In the genomic region with DNA sequence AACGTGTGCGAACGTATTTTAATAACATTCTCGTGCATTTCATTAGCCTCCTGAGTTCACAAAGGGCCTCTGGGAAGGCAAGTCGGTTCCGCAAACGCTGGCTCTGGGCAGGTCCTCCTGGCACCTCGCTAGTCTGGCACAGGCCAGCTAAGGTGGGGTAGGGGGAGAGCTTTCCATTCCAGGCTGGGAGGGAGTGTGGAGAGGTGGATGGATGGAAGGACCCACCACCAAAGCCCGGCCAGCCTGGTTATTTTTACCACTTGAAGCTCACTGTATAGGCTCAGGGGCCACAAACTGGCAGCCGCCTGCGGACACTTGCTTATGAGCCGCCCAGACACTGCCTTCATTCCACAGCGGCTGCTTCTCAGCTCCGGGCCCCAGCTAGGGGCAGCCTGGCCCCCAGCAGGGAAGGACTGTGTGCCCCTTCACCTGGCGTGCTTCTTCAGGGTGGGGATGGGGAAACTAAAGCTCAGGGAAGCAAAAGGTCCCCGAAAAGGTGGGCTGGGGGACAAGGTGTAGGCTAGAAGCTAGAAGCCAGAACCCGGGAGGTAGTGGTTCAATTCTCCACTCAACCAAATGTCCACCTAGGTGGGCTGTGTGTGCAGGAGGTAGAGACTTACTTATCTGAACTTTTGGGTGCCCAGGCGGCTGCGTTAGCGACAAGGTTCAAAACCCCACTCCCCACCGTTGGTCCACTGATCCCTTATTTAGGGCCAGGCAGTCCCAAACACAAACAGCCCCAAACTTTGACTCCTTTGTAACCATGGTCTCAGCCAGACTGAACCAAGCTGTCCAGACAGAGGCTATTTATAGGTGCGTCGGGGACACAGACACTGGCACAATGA, we compare ENCODE assay signal across 9 cellular contexts. TPM values are rescaled to one million over a fixed set of nuclear protein-coding genes. Genes with fewer than 3 reads are reported as not detected.
DNase-seq lines count a peak whose midpoint lies in the region; ATAC-seq and TF ChIP-seq lines count a peak whose summit lies in the region.
"Had no signal": no experiment of that assay in that cellular context is flagged by ENCODE, and none has a peak within 500 bp of the region (broad histone marks: within the 10 kb centered on the region; RNA-seq: fewer than 3 reads in every experiment).

No MANE protein-coding gene starts in this region.

- peaks cover 53% of the 10 kb centered on the region for H3K27me3 Mint-ChIP-seq in activated CD8-positive, alpha-beta memory T cell treated with anti-CD3 and anti-CD28 coated beads, Interleukin-2, amount 10 ng/mL, durations not matched to agents 7 days and 5 days
- H3K27me3 Mint-ChIP-seq in central memory CD8-positive, alpha-beta T cell, result peaks cover 50% of the 10 kb centered on the region

- no peak for ATAC-seq in activated CD8-positive, alpha-beta memory T cell treated with anti-CD3 and anti-CD28 coated beads, Interleukin-2, amount 10 ng/mL, durations not matched to agents 7 days and 5 days
- no peak for ATAC-seq in central memory CD8-positive, alpha-beta T cell (replicated peaks; ENCODE audit: extremely low read depth, poor library complexity, severe bottlenecking)
- ATAC-seq in upper lobe of left lung (ENCODE audit: low FRiP score in 2 of 2) (no peak), HG03280 (IDR thresholded peaks at IDR 0.05; ENCODE audit: unreplicated experiment) (no peak)

- peak overlapping the region; percentile 36 for H2BK5ac ChIP-seq in mesendoderm (ENCODE audit: low read length)

- peak overlapping the region; percentile 90 for H3K4me3 ChIP-seq in mesendoderm (ENCODE audit: low read length)
- peak overlapping the region in 3 of 4 donors; percentile 67 to 88 (median 70) for H3K4me3 ChIP-seq in upper lobe of left lung

- CTCF ChIA-PET in activated CD8-positive, alpha-beta memory T cell treated with anti-CD3 and anti-CD28 coated beads, Interleukin-2, amount 10 ng/mL, durations not matched to agents 7 days and 5 days (lab: Charles Lee), result interaction anchor here (1.2 kb wide), 1 partner anchor 9 kb away, joined by 3 read pairs; no protein-coding TSS in a partner anchor

- no peak for DNase-seq in activated CD8-positive, alpha-beta memory T cell treated with anti-CD3 and anti-CD28 coated beads, Interleukin-2, amount 10 ng/mL, durations not matched to agents 7 days and 5 days
- DNase-seq in activated CD8-positive, alpha-beta memory T cell treated with anti-CD3 and anti-CD28 coated beads, Interleukin-2, amount 50 U/mL, for 4 hours, result no peak
- no peak for DNase-seq in central memory CD8-positive, alpha-beta T cell (ENCODE audit: low spot score in 2 of 2)
- DNase-seq in mesendoderm (no peak), upper lobe of left lung (peak in 1 of 2 donors; percentile 51), AG08395 (ENCODE audit: low spot score) (no peak)
- no peak for DNase-seq in stimulated activated CD4-positive, alpha-beta T cell treated with anti-CD3 and anti-CD28 coated beads, Interleukin-2, amount 100 ng/mL, for 48 hours
- DNase-seq: DND-41 had no signal

- peak overlapping the region; percentile 73 for H3K4me2 ChIP-seq in mesendoderm (ENCODE audit: low read length)

- peak overlapping the region; percentile 31 for H3K27ac ChIP-seq in mesendoderm (ENCODE audit: low read depth, low read length)
- H3K27ac ChIP-seq in upper lobe of left lung, result peak overlapping the region; percentile 48 to 94 (median 60)

- TF ChIP-seq EP300 in upper lobe of left lung (IDR thresholded peaks at IDR 0.05), result no peak

- H3K9me3 ChIP-seq in upper lobe of left lung, result no peaks in the 10 kb centered on the region

- H3K4ac ChIP-seq in mesendoderm (ENCODE audit: low read depth, low read length), result peak overlapping the region; percentile 98

- peaks cover 39% of the 10 kb centered on the region for H3K4me1 ChIP-seq in mesendoderm (ENCODE audit: control insufficient read depth, low read depth, low read length)
- H3K4me1 ChIP-seq in upper lobe of left lung, result peaks cover 19 to 47% (median 34%) of the 10 kb centered on the region in 4 donors

- H3K36me3 Mint-ChIP-seq in activated CD8-positive, alpha-beta memory T cell treated with anti-CD3 and anti-CD28 coated beads, Interleukin-2, amount 10 ng/mL, durations not matched to agents 7 days and 5 days, result no peaks in the 10 kb centered on the region
- H3K36me3 Mint-ChIP-seq in central memory CD8-positive, alpha-beta T cell (ENCODE audit: insufficient read depth), result peaks cover 26% of the 10 kb centered on the region

- no peak overlapping the region for H2BK120ac ChIP-seq in mesendoderm (ENCODE audit: low read depth, low read length)

- peak overlapping the region; percentile 99 for H3K18ac ChIP-seq in mesendoderm (ENCODE audit: low read length)

- H4K5ac ChIP-seq in mesendoderm (ENCODE audit: low read length), result no peak overlapping the region

- no peak overlapping the region for H3K27ac Mint-ChIP-seq in activated CD8-positive, alpha-beta memory T cell treated with anti-CD3 and anti-CD28 coated beads, Interleukin-2, amount 10 ng/mL, durations not matched to agents 7 days and 5 days
- H3K27ac Mint-ChIP-seq in central memory CD8-positive, alpha-beta T cell (ENCODE audit: low read depth), result peak overlapping the region; percentile 97

- no peaks in the 10 kb centered on the region for H3K9me3 Mint-ChIP-seq in activated CD8-positive, alpha-beta memory T cell treated with anti-CD3 and anti-CD28 coated beads, Interleukin-2, amount 10 ng/mL, durations not matched to agents 7 days and 5 days (ENCODE audit: low read depth)
- no peaks in the 10 kb centered on the region for H3K9me3 Mint-ChIP-seq in central memory CD8-positive, alpha-beta T cell

- no peak overlapping the region for H2AK5ac ChIP-seq in mesendoderm (ENCODE audit: low read length)

- H3K4me1 Mint-ChIP-seq in activated CD8-positive, alpha-beta memory T cell treated with anti-CD3 and anti-CD28 coated beads, Interleukin-2, amount 10 ng/mL, durations not matched to agents 7 days and 5 days, result peaks cover 10% of the 10 kb centered on the region
- peaks cover 26% of the 10 kb centered on the region for H3K4me1 Mint-ChIP-seq in central memory CD8-positive, alpha-beta T cell

- peaks cover 71% of the 10 kb centered on the region for H3K79me2 ChIP-seq in mesendoderm (ENCODE audit: control insufficient read depth, insufficient read depth, low read length)

- no CpG with 5 or more reads among the region's 23 CpGs for WGBS in mesendoderm (ENCODE audit: extremely low coverage, insufficient coverage, low lambda C conversion rate)
- 66 to 70% methylated on average over 19 to 23 of the region's 23 CpGs for WGBS in upper lobe of left lung, 2 donors

- H3K23ac ChIP-seq in mesendoderm (ENCODE audit: low read length), result peak overlapping the region; percentile 54

- H4K8ac ChIP-seq in mesendoderm (ENCODE audit: low read depth, low read length), result no peak overlapping the region

- no peak for TF ChIP-seq CTCF in upper lobe of left lung (IDR thresholded peaks at IDR 0.05)

- H3K4me3 Mint-ChIP-seq in activated CD8-positive, alpha-beta memory T cell treated with anti-CD3 and anti-CD28 coated beads, Interleukin-2, amount 10 ng/mL, durations not matched to agents 7 days and 5 days, result peak overlapping the region; percentile 70
- peak overlapping the region; percentile 87 for H3K4me3 Mint-ChIP-seq in central memory CD8-positive, alpha-beta T cell

- TF ChIP-seq POLR2A in upper lobe of left lung (IDR thresholded peaks at IDR 0.05), result no peak

- H3K56ac ChIP-seq in mesendoderm (ENCODE audit: low read length), result peak overlapping the region; percentile 95

- H3K9ac ChIP-seq in mesendoderm (ENCODE audit: low read length), result peak overlapping the region; percentile 75

- no peak overlapping the region for H2BK15ac ChIP-seq in mesendoderm (replicated peaks; ENCODE audit: low read depth)

- no peaks in the 10 kb centered on the region for H3K27me3 ChIP-seq in mesendoderm (ENCODE audit: insufficient read depth, low read length, poor library complexity)
- no peaks in the 10 kb centered on the region for H3K27me3 ChIP-seq in upper lobe of left lung

- H3K36me3 ChIP-seq in mesendoderm (ENCODE audit: control insufficient read depth, insufficient read depth, low read length) (no peaks in the 10 kb centered on the region), upper lobe of left lung (no peaks in the 10 kb centered on the region)

- peaks cover 6% of the 10 kb centered on the region for H3K79me1 ChIP-seq in mesendoderm (ENCODE audit: low read length)

RNA-seq across cellular contexts. Expression of a gene that starts 1.7 kb away (rescaled TPM):
- 1 to 10 TPM in 1 of 2 experiments, under 1 TPM in 1; 0.20 to 1.2 TPM for total RNA-seq in activated CD8-positive, alpha-beta memory T cell treated with anti-CD3 and anti-CD28 coated beads, Interleukin-2, amount 10 ng/mL, durations not matched to agents 7 days and 5 days
- polyA plus RNA-seq in mesendoderm (2013, experiment 1 of 2), result 52.6 TPM
- 52.5 TPM for polyA plus RNA-seq in mesendoderm (2013, experiment 2 of 2)
- total RNA-seq in upper lobe of left lung, result 10 to 100 TPM in 5 of 6 donors, 1 to 10 TPM in 1; 2.1 to 60.9 (median 17.6) TPM
